In genomic region chr17:19284005-19284959, GRCh38 we compare ENCODE assay signal across 13 cellular contexts. TPM values are rescaled to one million over a fixed set of nuclear protein-coding genes. Genes with fewer than 3 reads are reported as not detected.
DNase-seq lines count a peak whose midpoint lies in the region; ATAC-seq and TF ChIP-seq lines count a peak whose summit lies in the region.
"Had no signal": no experiment of that assay in that cellular context is flagged by ENCODE, and none has a peak within 500 bp of the region (broad histone marks: within the 10 kb centered on the region; RNA-seq: fewer than 3 reads in every experiment).

No MANE protein-coding gene starts in this region.

- no peaks in the 10 kb centered on the region for H3K27me3 ChIP-seq in effector memory CD4-positive, alpha-beta T cell (replicated peaks; ENCODE audit: control insufficient read depth, insufficient read depth, low read length, poor library complexity, severe bottlenecking)
- H3K27me3 ChIP-seq: Peyer's patch, transverse colon had no signal

- DNase-seq in CD1c-positive myeloid dendritic cell (ENCODE audit: extremely low spot score) (peak; percentile 63), GM19240 (ENCODE audit: insufficient read length, low spot score) (peak; percentile 43), NCI-H526 treated with DMSO at 0.1 percent for 48 hours (lab: John Stamatoyannopoulos, UW) (peak; percentile 17), ecto neural progenitor cell (ENCODE audit: low spot score) (no peak), coronary artery (ENCODE audit: low spot score) (no peak)
- no peak for DNase-seq in effector memory CD4-positive, alpha-beta T cell
- DNase-seq: Caco-2, glutamatergic neuron, NCI-H1092 treated with DMSO at 0.1 percent for 48 hours, Peyer's patch, transverse colon had no signal

- peak; percentile 59 for ATAC-seq in esophagus mucosa
- ATAC-seq in HG02763 (IDR thresholded peaks at IDR 0.05; ENCODE audit: unreplicated experiment) = no peak

- H3K27ac ChIP-seq in effector memory CD4-positive, alpha-beta T cell (ENCODE audit: insufficient read depth, low read length, poor library complexity, severe bottlenecking) = no peak overlapping the region
- no peak overlapping the region for H3K27ac ChIP-seq in coronary artery
- H3K27ac ChIP-seq: Peyer's patch had no signal

- H3K9me3 ChIP-seq in effector memory CD4-positive, alpha-beta T cell (ENCODE audit: control insufficient read depth, low read length) = no peaks in the 10 kb centered on the region
- H3K9me3 ChIP-seq: Caco-2, Peyer's patch, transverse colon had no signal

- no peak for TF ChIP-seq CTCF in coronary artery (IDR thresholded peaks at IDR 0.05)

- no peak overlapping the region for H3K4me3 ChIP-seq in effector memory CD4-positive, alpha-beta T cell (ENCODE audit: insufficient read depth, low read depth, low read length, poor library complexity, severe bottlenecking)
- H3K4me3 ChIP-seq in coronary artery = no peak overlapping the region
- H3K4me3 ChIP-seq: Peyer's patch, transverse colon had no signal

- H3K36me3 ChIP-seq in effector memory CD4-positive, alpha-beta T cell (ENCODE audit: control insufficient read depth, insufficient read depth, low read length) = no peaks in the 10 kb centered on the region

- H3K4me1 ChIP-seq in effector memory CD4-positive, alpha-beta T cell (ENCODE audit: control insufficient read depth, insufficient read depth, low read length, poor library complexity, severe bottlenecking) = peaks cover 5% of the 10 kb centered on the region

RNA-seq across cellular contexts. Expression of gene EPN2, which starts 47.1 kb away (rescaled TPM):
- total RNA-seq in esophagus mucosa = 68.3 TPM

Comparison
In these comparisons a context has a peak if more than half of its experiments do, and no peak if none do; other contexts are left out.
1. DNase-seq: peak in CD1c-positive myeloid dendritic cell (single experiment), GM19240 (single experiment) and NCI-H526 treated with DMSO at 0.1 percent for 48 hours (single experiment); none in effector memory CD4-positive, alpha-beta T cell (0 of 3), ecto neural progenitor cell (single experiment) and coronary artery (single experiment).